Comparison of ENCODE assay signal across 18 cellular contexts in the genomic region with DNA sequence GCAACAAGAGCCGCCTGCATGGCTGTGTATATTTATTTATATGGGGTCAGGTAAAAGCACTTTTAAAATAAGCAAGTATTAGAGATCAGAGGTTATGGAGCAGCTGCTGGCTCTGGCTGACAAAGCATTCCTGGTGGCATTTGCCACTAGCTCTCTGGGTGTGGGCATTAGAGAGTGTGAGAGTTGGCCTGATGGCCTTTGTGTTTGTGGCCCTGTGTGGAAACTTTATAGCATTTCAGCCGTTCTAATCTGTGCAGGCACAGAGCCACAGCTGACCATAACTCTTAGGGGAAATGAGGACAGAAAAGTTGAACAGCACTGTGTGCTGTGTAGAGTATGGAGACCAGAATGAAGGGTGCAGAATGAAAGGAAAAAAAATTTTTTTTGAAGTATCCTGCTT.
"Had no signal": no experiment of that assay in that cellular context is flagged by ENCODE, and none has a peak within 500 bp of the region (broad histone marks: within the 10 kb centered on the region; RNA-seq: fewer than 3 reads in every experiment).

No MANE protein-coding gene starts in this region.

- H3K4me3 ChIP-seq: coronary artery, lower lobe of right lung, prostate gland, skin epidermis, stomach, thoracic aorta, transverse colon had no signal

- H2AFZ ChIP-seq: parathyroid adenoma had no signal

- H3K9ac ChIP-seq: parathyroid adenoma had no signal

- ATAC-seq: foreskin keratinocyte, left colon, lower lobe of right lung, natural killer cell, sciatic nerve had no signal

- DNase-seq: effector CD4-positive, alpha-beta T cell; endodermal cell; erythroblast; foreskin keratinocyte; left colon; lower lobe of right lung; natural killer cell; stimulated activated CD4-positive, alpha-beta T cell treated with anti-CD3 and anti-CD28 coated beads, Interleukin-2, amount 100 ng/mL, for 24 hours; stimulated activated naive CD4-positive, alpha-beta T cell; stomach; substantia nigra; transverse colon had no signal

- H3K27me3 ChIP-seq: stomach, transverse colon had no signal

- H3K4me1 ChIP-seq: foreskin keratinocyte, lower lobe of right lung, parathyroid adenoma, prostate gland, stomach, transverse colon had no signal

- H3K27ac ChIP-seq: coronary artery, foreskin keratinocyte, lower lobe of right lung, parathyroid adenoma, prostate gland, skin epidermis, stomach, thoracic aorta, transverse colon had no signal

- H3K9me3 ChIP-seq: lower lobe of right lung, prostate gland, stomach, thoracic aorta, transverse colon had no signal

- H3K36me3 ChIP-seq: lower lobe of right lung, prostate gland, stomach, thoracic aorta, transverse colon had no signal

- H3K79me2 ChIP-seq: parathyroid adenoma had no signal
